8 cellular contexts compared by ENCODE assay signal in genomic region chr15:90648137-90649070, GRCh38.
DNase-seq lines count a peak whose midpoint lies in the region; ATAC-seq lines count a peak whose summit lies in the region.

No MANE protein-coding gene starts in this region.

- peak overlapping the region in 6 of 8 donors; percentile 3 to 85 (median 62) for H3K27ac Mint-ChIP-seq in CD8-positive, alpha-beta memory T cell
- H3K27ac Mint-ChIP-seq in activated naive CD8-positive, alpha-beta T cell: peak overlapping the region; percentile 71

- CTCF ChIA-PET in CD8-positive, alpha-beta memory T cell (lab: Charles Lee): interaction anchor here (0.6 to 2.0 kb wide), 38 partner anchors 9 to 338 kb away, joined by 3 to 34 read pairs (median 4); partner anchors contain the start of genes BLM, FES, MAN2A2 and RCCD1

- H3K27me3 ChIP-seq in CD8-positive, alpha-beta memory T cell (ENCODE audit: insufficient read depth, low read length, poor library complexity, severe bottlenecking): no peaks in the 10 kb centered on the region
- no peaks in the 10 kb centered on the region for H3K27me3 ChIP-seq in Karpas-422 (ENCODE audit: low read length)
- H3K27me3 ChIP-seq in SJSA1 (replicated peaks): no peaks in the 10 kb centered on the region

- no peaks in the 10 kb centered on the region for H3K36me3 ChIP-seq in CD8-positive, alpha-beta memory T cell (ENCODE audit: insufficient read depth, low read length)
- H3K36me3 ChIP-seq in Karpas-422 (ENCODE audit: insufficient read depth, low read length): no peaks in the 10 kb centered on the region
- H3K36me3 ChIP-seq in SJSA1: no peaks in the 10 kb centered on the region

- H3K4me2 ChIP-seq in Karpas-422 (ENCODE audit: low read depth, low read length, poor library complexity, severe bottlenecking): peak overlapping the region; percentile 61

- no peak overlapping the region for H2AFZ ChIP-seq in Karpas-422 (ENCODE audit: low read length)

- no peaks in the 10 kb centered on the region for H3K9me3 ChIP-seq in CD8-positive, alpha-beta memory T cell (ENCODE audit: low read length)
- no peaks in the 10 kb centered on the region for H3K9me3 ChIP-seq in Karpas-422 (ENCODE audit: low read length)
- H3K9me3 ChIP-seq in SJSA1 (replicated peaks): no peaks in the 10 kb centered on the region

- H3K27ac ChIP-seq in CD8-positive, alpha-beta memory T cell (ENCODE audit: low read depth, low read length): peak overlapping the region; percentile 51
- H3K27ac ChIP-seq in Karpas-422 (ENCODE audit: low read length) (no peak overlapping the region), SJSA1 (peak overlapping the region; percentile 69)

- peak overlapping the region; percentile 38 for H3K4me3 ChIP-seq in CD8-positive, alpha-beta memory T cell (ENCODE audit: low read length)
- H3K4me3 ChIP-seq in Karpas-422 (ENCODE audit: low read length) (peak overlapping the region; percentile 24; the same call in 1 of the 2 replicates), SJSA1 (no peak overlapping the region)

- no peaks in the 10 kb centered on the region for H3K9me2 ChIP-seq in Karpas-422 (replicated peaks; ENCODE audit: insufficient read depth, low read length)

- H3K4me3 Mint-ChIP-seq in CD8-positive, alpha-beta memory T cell: peak overlapping the region in 6 of 7 donors; percentile 54 to 69 (median 59)
- peak overlapping the region; percentile 66 for H3K4me3 Mint-ChIP-seq in activated naive CD8-positive, alpha-beta T cell

- peaks cover 27% of the 10 kb centered on the region for H3K4me1 ChIP-seq in CD8-positive, alpha-beta memory T cell (ENCODE audit: insufficient read depth, low read length)
- H3K4me1 ChIP-seq in Karpas-422 (ENCODE audit: low read length) (peaks cover 29% of the 10 kb centered on the region), SJSA1 (replicated peaks) (peaks cover 30% of the 10 kb centered on the region)

- peaks cover 0 to 16% (median 4%) of the 10 kb centered on the region in 3 donors for H3K36me3 Mint-ChIP-seq in CD8-positive, alpha-beta memory T cell
- H3K36me3 Mint-ChIP-seq in activated naive CD8-positive, alpha-beta T cell: no peaks in the 10 kb centered on the region

- peak; percentile 54 for ATAC-seq in GM19463 (IDR thresholded peaks at IDR 0.05; ENCODE audit: unreplicated experiment)
- no peak for ATAC-seq in GM21723 (IDR thresholded peaks at IDR 0.05; ENCODE audit: unreplicated experiment)

- no peaks in the 10 kb centered on the region for H3K9me3 Mint-ChIP-seq in CD8-positive, alpha-beta memory T cell
- no peaks in the 10 kb centered on the region for H3K9me3 Mint-ChIP-seq in activated naive CD8-positive, alpha-beta T cell (ENCODE audit: low read depth)

- no peaks in the 10 kb centered on the region for H3K79me2 ChIP-seq in Karpas-422 (ENCODE audit: low read length)

- peaks cover 8 to 9% of the 10 kb centered on the region in 2 donors for H3K27me3 Mint-ChIP-seq in CD8-positive, alpha-beta memory T cell
- no peaks in the 10 kb centered on the region for H3K27me3 Mint-ChIP-seq in activated naive CD8-positive, alpha-beta T cell

- H3K9ac ChIP-seq in Karpas-422 (ENCODE audit: low read length): no peak overlapping the region

- intact Hi-C loops in head of caudate nucleus (cut with DNase I): loop anchor here (2.0 to 5.0 kb wide), 2 partner anchors 236 to 284 kb away; partner anchors contain the start of genes FES and HDDC3

- peak; percentile 35 to 64 (median 50) for DNase-seq in CD8-positive, alpha-beta memory T cell
- peak; percentile 92 for DNase-seq in Karpas-422
- peak; percentile 69 to 75 for DNase-seq in SJSA1 (ENCODE audit: low read depth in 1 of 2, low spot score in 2 of 2)
- peak in 36 of 42 donors; percentile 24 to 90 (median 68) for DNase-seq in head of caudate nucleus
- peak; percentile 75 for DNase-seq in pons (ENCODE audit: low spot score)

- H3K4me1 Mint-ChIP-seq in CD8-positive, alpha-beta memory T cell: peaks cover 17 to 25% (median 22%) of the 10 kb centered on the region in 3 donors
- H3K4me1 Mint-ChIP-seq in activated naive CD8-positive, alpha-beta T cell (ENCODE audit: low read depth): peaks cover 30% of the 10 kb centered on the region

- no peaks in the 10 kb centered on the region for H4K20me1 ChIP-seq in Karpas-422 (ENCODE audit: insufficient read depth, low read depth, low read length)

- POLR2A ChIA-PET in CD8-positive, alpha-beta memory T cell (lab: Charles Lee): interaction anchor here (0.7 to 1.0 kb wide), 4 partner anchors 34 to 327 kb away, joined by 3 to 5 read pairs (median 4); partner anchors contain the start of gene UNC45A
